In genomic region chr1:93756656-93757055, GRCh38 we compare ENCODE assay signal across 20 cellular contexts.
"Had no signal": no experiment of that assay in that cellular context is flagged by ENCODE, and none has a peak within 500 bp of the region (broad histone marks: within the 10 kb centered on the region; RNA-seq: fewer than 3 reads in every experiment).

No MANE protein-coding gene starts in this region.

- H3K4me1 ChIP-seq: body of pancreas had no signal

- H3K9me3 Mint-ChIP-seq: activated B cell treated with CpG ODN at 0.5 μM for 24 hours; dendritic cell treated with granulocyte-macrophage colony-stimulating factor and Interleukin-4, amounts not matched to agents 40 ng/mL and 50 ng/mL, for 4 days; effector memory CD8-positive, alpha-beta T cell; memory B cell; nephron progenitor cell; T-helper 1 cell treated with Interleukin-12 subunit alpha and Interleukin-12 subunit beta and Interleukin-4 antibody, amounts not matched to agents 30 μg/mL and 1 μg/mL, for 36 hours had no signal

- H3K4me3 Mint-ChIP-seq: activated B cell treated with CpG ODN at 0.5 μM for 24 hours; dendritic cell treated with granulocyte-macrophage colony-stimulating factor and Interleukin-4, amounts not matched to agents 40 ng/mL and 50 ng/mL, for 4 days; effector memory CD8-positive, alpha-beta T cell; memory B cell; nephron progenitor cell; stimulated activated naive B cell treated with anti-CD40 and anti-IgM and Interleukin-4, amounts not matched to agents 10 μg/mL and 1 μg/mL and 100 μg/mL, for 72 hours; T-helper 1 cell treated with Interleukin-12 subunit alpha and Interleukin-12 subunit beta and Interleukin-4 antibody, amounts not matched to agents 30 μg/mL and 1 μg/mL, for 36 hours had no signal

- H3K36me3 ChIP-seq: spleen, transverse colon had no signal

- H3K4me1 Mint-ChIP-seq: memory B cell had no signal

- DNase-seq: activated B cell treated with CpG ODN at 0.5 μM for 24 hours; activated CD4-positive, alpha-beta T cell treated with anti-CD3 and anti-CD28 coated beads, Interleukin-2, amount 50 U/mL, for 1 hour; activated effector memory CD4-positive, alpha-beta T cell treated with Interleukin-2 at 50 U/mL for 16 hours; activated T-cell treated with anti-CD3 and anti-CD28 coated beads, Interleukin-2, amount 50 U/mL, for 1 hour; amniotic stem cell; body of pancreas; effector memory CD8-positive, alpha-beta T cell; glutamatergic neuron; nephron progenitor cell; psoas muscle; spleen; stimulated activated CD4-positive, alpha-beta T cell treated with anti-CD3 and anti-CD28 coated beads, Interleukin-1b, Interleukin-23, amount 100 ng/mL, for 48 hours; stimulated activated naive B cell treated with anti-CD40 and anti-IgM and Interleukin-4, amounts not matched to agents 10 μg/mL and 1 μg/mL and 100 μg/mL, for 72 hours; substantia nigra; transverse colon had no signal

- H3K27me3 Mint-ChIP-seq: activated B cell treated with CpG ODN at 0.5 μM for 24 hours; effector memory CD8-positive, alpha-beta T cell; memory B cell; stimulated activated naive B cell treated with anti-CD40 and anti-IgM and Interleukin-4, amounts not matched to agents 10 μg/mL and 1 μg/mL and 100 μg/mL, for 72 hours had no signal

- H3K4me3 ChIP-seq: body of pancreas, psoas muscle, spleen, transverse colon had no signal

- H3K27me3 ChIP-seq: body of pancreas, spleen, transverse colon had no signal

- H3K27ac Mint-ChIP-seq: activated B cell treated with CpG ODN at 0.5 μM for 24 hours; memory B cell; nephron progenitor cell; stimulated activated naive B cell treated with anti-CD40 and anti-IgM and Interleukin-4, amounts not matched to agents 10 μg/mL and 1 μg/mL and 100 μg/mL, for 72 hours; T-helper 1 cell treated with Interleukin-12 subunit alpha and Interleukin-12 subunit beta and Interleukin-4 antibody, amounts not matched to agents 30 μg/mL and 1 μg/mL, for 36 hours had no signal

- ATAC-seq: activated naive CD4-positive, alpha-beta T cell treated with anti-CD3 and anti-CD28 coated beads, Interleukin-2, amount 50 U/mL, for 72 hours; body of pancreas; effector memory CD8-positive, alpha-beta T cell; psoas muscle; sciatic nerve; stimulated activated naive B cell treated with anti-CD40 and anti-IgM and Interleukin-4, amounts not matched to agents 10 μg/mL and 1 μg/mL and 100 μg/mL, for 72 hours had no signal

- H3K9me3 ChIP-seq: body of pancreas, psoas muscle, spleen, transverse colon had no signal

- H3K27ac ChIP-seq: body of pancreas, psoas muscle, transverse colon had no signal

- H3K36me3 Mint-ChIP-seq: activated naive CD4-positive, alpha-beta T cell treated with anti-CD3 and anti-CD28 coated beads, Interleukin-2, amount 50 U/mL, for 72 hours; memory B cell; stimulated activated naive B cell treated with anti-CD40 and anti-IgM and Interleukin-4, amounts not matched to agents 10 μg/mL and 1 μg/mL and 100 μg/mL, for 72 hours had no signal
